ENCODE assay signal across 8 cellular contexts in genomic region chr2:172096661-172097547, GRCh38. TPM values are rescaled to one million over a fixed set of nuclear protein-coding genes. Genes with fewer than 3 reads are reported as not detected.
DNase-seq lines count a peak whose midpoint lies in the region; ATAC-seq, FAIRE-seq and TF ChIP-seq lines count a peak whose summit lies in the region.

No MANE protein-coding gene starts in this region.

- peak overlapping the region; percentile 77 for H3K4me3 ChIP-seq in skeletal muscle satellite cell (ENCODE audit: low read length)

- H3K27ac Mint-ChIP-seq in WTC11 = no peak overlapping the region

- no peaks in the 10 kb centered on the region for H3K36me3 Mint-ChIP-seq in WTC11

- no peaks in the 10 kb centered on the region for H3K9me3 Mint-ChIP-seq in WTC11

- peaks cover 56% of the 10 kb centered on the region for H3K4me1 Mint-ChIP-seq in WTC11

- peaks cover 100% of the 10 kb centered on the region for H3K27me3 Mint-ChIP-seq in WTC11 (ENCODE audit: low read depth)

- H3K36me3 ChIP-seq in skeletal muscle satellite cell (ENCODE audit: insufficient read depth, low read length) = peaks cover 3% of the 10 kb centered on the region

- no peaks in the 10 kb centered on the region for H3K9me3 ChIP-seq in skeletal muscle satellite cell (replicated peaks; ENCODE audit: low read length)

- H3K4me3 Mint-ChIP-seq in WTC11 = peak overlapping the region; percentile 72

- H3K27me3 ChIP-seq in foreskin keratinocyte = no peaks in the 10 kb centered on the region
- H3K27me3 ChIP-seq in skeletal muscle satellite cell (ENCODE audit: control insufficient read depth, insufficient read depth, low read length) = peaks cover 7% of the 10 kb centered on the region

- TF ChIP-seq CTCF in WTC11 (IDR thresholded peaks at IDR 0.05) = no peak
- TF ChIP-seq CTCF in foreskin keratinocyte (conservative IDR thresholded peaks at IDR 0.05) = no peak

- peak overlapping the region; percentile 97 for H3K27ac ChIP-seq in foreskin keratinocyte

- FAIRE-seq in HTR-8/SVneo (lab: Jason Lieb, UNC) = peak; percentile 78

- DNase-seq in DMS 273 (lab: John Stamatoyannopoulos, UW; ENCODE audit: unreplicated experiment) (peak; percentile 83), HTR-8/SVneo (ENCODE audit: insufficient read length, low spot score) (peak; percentile 72), WTC11 (ENCODE audit: low spot score) (no peak), foreskin keratinocyte (peak; percentile 75 to 90), left lobe of liver (ENCODE audit: low spot score) (no peak), cortex of kidney (lab: John Stamatoyannopoulos, UW) (no peak)

- peaks cover 18% of the 10 kb centered on the region for H3K4me1 ChIP-seq in foreskin keratinocyte
- H3K4me1 ChIP-seq in skeletal muscle satellite cell (ENCODE audit: control insufficient read depth, insufficient read depth, low read length) = peaks cover 68% of the 10 kb centered on the region

- H3K9ac ChIP-seq in skeletal muscle satellite cell (ENCODE audit: low read depth, low read length) = peak overlapping the region; percentile 84

- peak; percentile 3; the same call in 1 of the 2 replicates for ATAC-seq in WTC11
- ATAC-seq in foreskin keratinocyte = peak; percentile 63
- no peak for ATAC-seq in HG03135 (IDR thresholded peaks at IDR 0.05; ENCODE audit: unreplicated experiment)
- no peak for ATAC-seq in left lobe of liver

- CTCF ChIA-PET in WTC11 (lab: Charles Lee) = interaction anchor here (1.2 to 5.1 kb wide), 6 partner anchors 10 to 30 kb away, joined by 3 to 47 read pairs (median 18); partner anchors contain the start of gene DLX1

- POLR2A ChIA-PET in WTC11 (lab: Charles Lee) = interaction anchor here (0.6 to 2.5 kb wide), 3 partner anchors 10 to 14 kb away, joined by 3 to 13 read pairs (median 3); partner anchors contain the start of gene DLX1

- peak overlapping the region; percentile 95 for H3K4me2 ChIP-seq in skeletal muscle satellite cell (ENCODE audit: low read length)

TF ChIP-seq in WTC11, 78 proteins besides CTCF, POLR2A, EP300 and RAD21:
- TF ChIP-seq ZNF671 (CRISPR knock-in tag; IDR thresholded peaks at IDR 0.05) (no peak), RELA (CRISPR knock-in tag; IDR thresholded peaks at IDR 0.05; ENCODE audit: borderline replicate concordance) (peak; percentile 54; the same call in 1 of the 2 replicates), FOXP1 (CRISPR knock-in tag; IDR thresholded peaks at IDR 0.05; ENCODE audit: borderline replicate concordance) (0 out of 2 replicates have a peak, but pooled peaks have one; percentile 30), ZNF532 (CRISPR knock-in tag; IDR thresholded peaks at IDR 0.05; ENCODE audit: borderline replicate concordance) (no peak), MYBL2 (CRISPR knock-in tag; IDR thresholded peaks at IDR 0.05) (no peak)
- TF ChIP-seq, protein P1, sequence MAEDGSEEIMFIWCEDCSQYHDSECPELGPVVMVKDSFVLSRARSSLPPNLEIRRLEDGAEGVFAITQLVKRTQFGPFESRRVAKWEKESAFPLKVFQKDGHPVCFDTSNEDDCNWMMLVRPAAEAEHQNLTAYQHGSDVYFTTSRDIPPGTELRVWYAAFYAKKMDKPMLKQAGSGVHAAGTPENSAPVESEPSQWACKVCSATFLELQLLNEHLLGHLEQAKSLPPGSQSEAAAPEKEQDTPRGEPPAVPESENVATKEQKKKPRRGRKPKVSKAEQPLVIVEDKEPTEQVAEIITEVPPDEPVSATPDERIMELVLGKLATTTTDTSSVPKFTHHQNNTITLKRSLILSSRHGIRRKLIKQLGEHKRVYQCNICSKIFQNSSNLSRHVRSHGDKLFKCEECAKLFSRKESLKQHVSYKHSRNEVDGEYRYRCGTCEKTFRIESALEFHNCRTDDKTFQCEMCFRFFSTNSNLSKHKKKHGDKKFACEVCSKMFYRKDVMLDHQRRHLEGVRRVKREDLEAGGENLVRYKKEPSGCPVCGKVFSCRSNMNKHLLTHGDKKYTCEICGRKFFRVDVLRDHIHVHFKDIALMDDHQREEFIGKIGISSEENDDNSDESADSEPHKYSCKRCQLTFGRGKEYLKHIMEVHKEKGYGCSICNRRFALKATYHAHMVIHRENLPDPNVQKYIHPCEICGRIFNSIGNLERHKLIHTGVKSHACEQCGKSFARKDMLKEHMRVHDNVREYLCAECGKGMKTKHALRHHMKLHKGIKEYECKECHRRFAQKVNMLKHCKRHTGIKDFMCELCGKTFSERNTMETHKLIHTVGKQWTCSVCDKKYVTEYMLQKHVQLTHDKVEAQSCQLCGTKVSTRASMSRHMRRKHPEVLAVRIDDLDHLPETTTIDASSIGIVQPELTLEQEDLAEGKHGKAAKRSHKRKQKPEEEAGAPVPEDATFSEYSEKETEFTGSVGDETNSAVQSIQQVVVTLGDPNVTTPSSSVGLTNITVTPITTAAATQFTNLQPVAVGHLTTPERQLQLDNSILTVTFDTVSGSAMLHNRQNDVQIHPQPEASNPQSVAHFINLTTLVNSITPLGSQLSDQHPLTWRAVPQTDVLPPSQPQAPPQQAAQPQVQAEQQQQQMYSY (CRISPR knock-in tag; IDR thresholded peaks at IDR 0.05) = peak; percentile 85
TF ChIP-seq in WTC11: peak in this region for 3.

RNA-seq across cellular contexts. Expression of gene DLX2, which starts 5.8 kb away (rescaled TPM):
- 0.28 to 0.64 TPM (median 0.55 TPM) in 3 replicates for total RNA-seq in WTC11 (2021)
- total RNA-seq in foreskin keratinocyte = 1.1 and 1.4 TPM in 2 replicates
- polyA plus RNA-seq in foreskin keratinocyte = 1.1 and 1.9 TPM in 2 replicates
- total RNA-seq in skeletal muscle satellite cell (2012; rRNA removed) = 1.1 and 1.8 TPM in 2 replicates
- total RNA-seq in left lobe of liver = not detected

RNA-seq across cellular contexts. Expression of gene DLX1, which starts 11.6 kb away (rescaled TPM):
- total RNA-seq in WTC11 (2021) = not detected in 3 replicates
- total RNA-seq in foreskin keratinocyte = 6.2 and 7.0 TPM in 2 replicates
- polyA plus RNA-seq in foreskin keratinocyte = 5.9 and 6.5 TPM in 2 replicates
- 1.3 and 3.5 TPM in 2 replicates for total RNA-seq in skeletal muscle satellite cell (2012; rRNA removed)
- not detected for total RNA-seq in left lobe of liver

Comparison
In these comparisons a context has a peak if more than half of its experiments do, and no peak if none do; other contexts are left out.
1. DNase-seq: peak in DMS 273 (single experiment), HTR-8/SVneo (single experiment) and foreskin keratinocyte (2 of 2); none in WTC11 (single experiment), left lobe of liver (single experiment) and cortex of kidney (single experiment).
2. ATAC-seq: peak in WTC11 (single experiment) and foreskin keratinocyte (single experiment); none in HG03135 (single experiment) and left lobe of liver (single experiment).